Comparison of ENCODE assay signal across 20 cellular contexts in genomic region chr20:21390768-21391167, GRCh38.
DNase-seq lines count a peak whose midpoint lies in the region; ATAC-seq lines count a peak whose summit lies in the region.
"Had no signal": no experiment of that assay in that cellular context is flagged by ENCODE, and none has a peak within 500 bp of the region (broad histone marks: within the 10 kb centered on the region; RNA-seq: fewer than 3 reads in every experiment).

No MANE protein-coding gene starts in this region.

- peaks cover 5% of the 10 kb centered on the region for H3K4me1 ChIP-seq in iPS-18a (ENCODE audit: control insufficient read depth, low read depth, low read length)
- H3K4me1 ChIP-seq: BE2C had no signal

- H3K4me3 ChIP-seq in SK-N-MC (no peak overlapping the region), iPS-18a (ENCODE audit: low read length) (peak overlapping the region; percentile 15)

- H3K9me3 ChIP-seq in SK-N-MC (ENCODE audit: low read depth, low read length) (no peaks in the 10 kb centered on the region), iPS-18a (ENCODE audit: control insufficient read depth, low read depth, low read length) (no peaks in the 10 kb centered on the region)
- H3K9me3 ChIP-seq: BE2C had no signal

- H3K27ac ChIP-seq in SK-N-MC (peak overlapping the region; percentile 94), iPS-18a (ENCODE audit: low read length) (no peak overlapping the region)
- H3K27ac ChIP-seq: 22Rv1, RWPE1 had no signal

- H3K9ac ChIP-seq in SK-N-MC (ENCODE audit: insufficient read length) (no peak overlapping the region), iPS-18a (ENCODE audit: low read length) (no peak overlapping the region)

- H3K27me3 ChIP-seq in iPS-18a (ENCODE audit: control insufficient read depth, insufficient read depth, low read length) = peaks cover 73% of the 10 kb centered on the region

- no peak for ATAC-seq in GM19397 (IDR thresholded peaks at IDR 0.05; ENCODE audit: unreplicated experiment)

- DNase-seq in NCI-H82 (lab: John Stamatoyannopoulos, UW) (peak; percentile 15), NCI-H82 treated with DMSO at 0.1 percent for 48 hours (lab: John Stamatoyannopoulos, UW; ENCODE audit: unreplicated experiment) (no peak), SK-N-MC (ENCODE audit: low read depth, low spot score) (no peak), NCI-H1930 (lab: John Stamatoyannopoulos, UW) (no peak), AG20443 (ENCODE audit: low spot score) (no peak)
- DNase-seq: Calu3; CD8-positive, alpha-beta memory T cell; GF-D8; HFFc6; Kasumi-1; NCI-H1092 treated with DMSO at 0.1 percent for 48 hours; NCI-H1436 treated with DMSO at 0.1 percent for 48 hours; NCI-H2029 treated with DMSO at 0.1 percent for 48 hours; NCI-H446 treated with DMSO at 0.1 percent for 48 hours; SHP77 had no signal

- peaks cover 46% of the 10 kb centered on the region for H3K36me3 ChIP-seq in SK-N-MC (ENCODE audit: insufficient read depth, low read length)
- H3K36me3 ChIP-seq in iPS-18a (ENCODE audit: control insufficient read depth, low read depth, low read length) = peaks cover 33% of the 10 kb centered on the region
